8 cellular contexts compared by ENCODE assay signal in genomic region chr1:109493805-109494539, GRCh38. TPM values are rescaled to one million over a fixed set of nuclear protein-coding genes. Genes with fewer than 3 reads are reported as not detected.
DNase-seq lines count a peak whose midpoint lies in the region; ATAC-seq lines count a peak whose summit lies in the region.

A gene with protein sequence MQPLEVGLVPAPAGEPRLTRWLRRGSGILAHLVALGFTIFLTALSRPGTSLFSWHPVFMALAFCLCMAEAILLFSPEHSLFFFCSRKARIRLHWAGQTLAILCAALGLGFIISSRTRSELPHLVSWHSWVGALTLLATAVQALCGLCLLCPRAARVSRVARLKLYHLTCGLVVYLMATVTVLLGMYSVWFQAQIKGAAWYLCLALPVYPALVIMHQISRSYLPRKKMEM (plus strand): TSS chr1:109494094. CDS start chr1:109494140, 46 bp downstream.

- H2AK5ac ChIP-seq in mesendoderm (ENCODE audit: low read length), result no peak within 1 kb of the TSS

- CTCF ChIA-PET in CD8-positive, alpha-beta memory T cell (lab: Charles Lee), result interaction anchor here (0.7 to 32.5 kb wide), 18 partner anchors 8 to 296 kb away, joined by 3 to 1339 read pairs (median 4); partner anchors contain the start of genes AMIGO1, ATXN7L2, GNAI3 and GPR61

- no peaks in the 10 kb centered on the region for H3K9me3 ChIP-seq in CD8-positive, alpha-beta memory T cell (ENCODE audit: low read length)

- peak within 1 kb of the TSS; percentile 87 for H3K4me3 ChIP-seq in CD8-positive, alpha-beta memory T cell (ENCODE audit: low read length)
- peak within 1 kb of the TSS; percentile 97 for H3K4me3 ChIP-seq in mesendoderm (ENCODE audit: low read length)

- H3K18ac ChIP-seq in mesendoderm (ENCODE audit: low read length), result no peak within 1 kb of the TSS

- peaks cover 41 to 61% (median 52%) of the 10 kb centered on the region in 3 donors for H3K4me1 Mint-ChIP-seq in CD8-positive, alpha-beta memory T cell

- H3K36me3 ChIP-seq in CD8-positive, alpha-beta memory T cell (ENCODE audit: insufficient read depth, low read length), result peaks cover 29% of the 10 kb centered on the region
- H3K36me3 ChIP-seq in mesendoderm (ENCODE audit: control insufficient read depth, insufficient read depth, low read length), result no peaks in the 10 kb centered on the region

- no peaks in the 10 kb centered on the region for H3K27me3 Mint-ChIP-seq in CD8-positive, alpha-beta memory T cell

- no peak within 1 kb of the TSS for H4K5ac ChIP-seq in mesendoderm (ENCODE audit: low read length)

- H2BK120ac ChIP-seq in mesendoderm (ENCODE audit: low read depth, low read length), result no peak within 1 kb of the TSS

- H3K27ac ChIP-seq in CD8-positive, alpha-beta memory T cell (ENCODE audit: low read depth, low read length), result peak within 1 kb of the TSS; percentile 51
- H3K27ac ChIP-seq in mesendoderm (ENCODE audit: low read depth, low read length), result peak within 1 kb of the TSS; percentile 49

- H2BK5ac ChIP-seq in mesendoderm (ENCODE audit: low read length), result no peak within 1 kb of the TSS

- POLR2A ChIA-PET in CD8-positive, alpha-beta memory T cell (lab: Charles Lee), result interaction anchor here (0.9 to 2.7 kb wide), 6 partner anchors 9 to 280 kb away, joined by 3 to 20 read pairs (median 6); partner anchors contain the start of genes AMIGO1, ATXN7L2, GNAI3 and SARS1

- peak; percentile 86 for ATAC-seq in GM19351 (IDR thresholded peaks at IDR 0.05; ENCODE audit: unreplicated experiment)
- ATAC-seq in HG03520 (IDR thresholded peaks at IDR 0.05; ENCODE audit: unreplicated experiment), result peak; percentile 87

- H4K8ac ChIP-seq in mesendoderm (ENCODE audit: low read depth, low read length), result no peak within 1 kb of the TSS

- no peak within 1 kb of the TSS for H2BK15ac ChIP-seq in mesendoderm (replicated peaks; ENCODE audit: low read depth)

- H3K9me3 Mint-ChIP-seq in CD8-positive, alpha-beta memory T cell, result no peaks in the 10 kb centered on the region

- peak within 1 kb of the TSS; percentile 97 for H3K56ac ChIP-seq in mesendoderm (ENCODE audit: low read length)

- peaks cover 2% of the 10 kb centered on the region for H3K79me1 ChIP-seq in mesendoderm (ENCODE audit: low read length)

- H3K23ac ChIP-seq in mesendoderm (ENCODE audit: low read length), result no peak within 1 kb of the TSS

- peaks cover 5 to 48% (median 12%) of the 10 kb centered on the region in 3 donors for H3K36me3 Mint-ChIP-seq in CD8-positive, alpha-beta memory T cell

- no peaks in the 10 kb centered on the region for H3K27me3 ChIP-seq in CD8-positive, alpha-beta memory T cell (ENCODE audit: insufficient read depth, low read length, poor library complexity, severe bottlenecking)
- no peaks in the 10 kb centered on the region for H3K27me3 ChIP-seq in mesendoderm (ENCODE audit: insufficient read depth, low read length, poor library complexity)

- H3K4ac ChIP-seq in mesendoderm (ENCODE audit: low read depth, low read length), result no peak within 1 kb of the TSS

- no peaks in the 10 kb centered on the region for H3K79me2 ChIP-seq in mesendoderm (ENCODE audit: control insufficient read depth, insufficient read depth, low read length)

- peak within 1 kb of the TSS; percentile 92 to 98 (median 95) for H3K4me3 Mint-ChIP-seq in CD8-positive, alpha-beta memory T cell

- peak; percentile 85 to 92 (median 88) for DNase-seq in CD8-positive, alpha-beta memory T cell
- peak; percentile 69 for DNase-seq in NCI-H82 treated with DMSO at 0.1 percent for 48 hours (lab: John Stamatoyannopoulos, UW; ENCODE audit: unreplicated experiment)
- peak; percentile 61 to 86 for DNase-seq in activated CD8-positive, alpha-beta memory T cell treated with anti-CD3 and anti-CD28 coated beads for 1 hour (ENCODE audit: extremely low read depth in 1 of 2, low read depth in 1 of 2)
- peak; percentile 82 for DNase-seq in effector CD8-positive, alpha-beta T cell (lab: John Stamatoyannopoulos, UW)
- peak; percentile 90 for DNase-seq in mesendoderm
- DNase-seq in stimulated activated CD8-positive, alpha-beta memory T cell treated with anti-CD3 and anti-CD28 coated beads, Interleukin-15, amount 100 ng/mL, for 1 hour (ENCODE audit: low read depth), result peak; percentile 76

- H3K4me2 ChIP-seq in mesendoderm (ENCODE audit: low read length), result peak within 1 kb of the TSS; percentile 71

- H3K27ac Mint-ChIP-seq in CD8-positive, alpha-beta memory T cell, result peak within 1 kb of the TSS; percentile 80 to 97 (median 90)

- peaks cover 54% of the 10 kb centered on the region for H3K4me1 ChIP-seq in CD8-positive, alpha-beta memory T cell (ENCODE audit: insufficient read depth, low read length)
- H3K4me1 ChIP-seq in mesendoderm (ENCODE audit: control insufficient read depth, low read depth, low read length), result no peaks in the 10 kb centered on the region

- peak within 1 kb of the TSS; percentile 90 for H3K9ac ChIP-seq in mesendoderm (ENCODE audit: low read length)

- WGBS in mesendoderm (ENCODE audit: extremely low coverage, insufficient coverage, low lambda C conversion rate), result no CpG with 5 or more reads among the region's 44 CpGs

RNA-seq across cellular contexts. Expression of the gene that starts here (rescaled TPM):
- total RNA-seq in CD8-positive, alpha-beta memory T cell, result 10 to 100 TPM in 1 of 2 experiments, 1 to 10 TPM in 1; 9.9 to 10.6 TPM
- polyA plus RNA-seq in CD8-positive, alpha-beta memory T cell, result 15.4 TPM
- polyA plus RNA-seq in mesendoderm (2013, experiment 1 of 2), result 1.7 TPM
- polyA plus RNA-seq in mesendoderm (2013, experiment 2 of 2), result 1.4 TPM

Comparison
In these comparisons a context has a peak if more than half of its experiments do, and no peak if none do; other contexts are left out.
1. Peak in every context shown above with its lines: DNase-seq, ATAC-seq, H3K4me3 ChIP-seq and H3K27ac ChIP-seq.